Comparison of ENCODE assay signal across 9 cellular contexts in genomic region chr14:70655110-70655826, GRCh38. TPM values are rescaled to one million over a fixed set of nuclear protein-coding genes. Genes with fewer than 3 reads are reported as not detected.
DNase-seq lines count a peak whose midpoint lies in the region; ATAC-seq, FAIRE-seq and TF ChIP-seq lines count a peak whose summit lies in the region.
"Had no signal": no experiment of that assay in that cellular context is flagged by ENCODE, and none has a peak within 500 bp of the region (broad histone marks: within the 10 kb centered on the region; RNA-seq: fewer than 3 reads in every experiment).

No MANE protein-coding gene starts in this region.

- no peaks in the 10 kb centered on the region for H3K27me3 Mint-ChIP-seq in activated T-helper 2 cell treated with anti-CD3 and anti-CD28 coated beads, Interferon-gamma antibody, Interleukin-2, Interleukin-4, amounts not matched to agents 10 μg/mL and 5 μg/mL and 100 μg/mL, durations not matched to agents 14 hours and 24 hours and 36 hours (ENCODE audit: low read depth)

- no peak for TF ChIP-seq CTCF in neutrophil (IDR thresholded peaks at IDR 0.05)
- TF ChIP-seq CTCF in testis (IDR thresholded peaks at IDR 0.05) = no peak
- TF ChIP-seq CTCF in RWPE1 (conservative IDR thresholded peaks at IDR 0.05; ENCODE audit: low read depth) = no peak

- peak; percentile 96 for FAIRE-seq in GM12891 (lab: Jason Lieb, UNC)
- FAIRE-seq: islet of Langerhans had no signal

- intact Hi-C loops in activated T-helper 2 cell treated with anti-CD3 and anti-CD28 coated beads, Interferon-gamma antibody, Interleukin-2, Interleukin-4, amounts not matched to agents 10 μg/mL and 5 μg/mL and 100 μg/mL, durations not matched to agents 14 hours and 24 hours and 36 hours (cut with micrococcal nuclease) = loop anchor here (1.0 to 10.0 kb wide), 3 partner anchors 13 to 300 kb away; partner anchors contain the start of genes COX16 and MED6
- intact Hi-C loops in testis (cut with DNase I; ENCODE audit: low total_unique reads) = no loop called here

- peaks cover 46% of the 10 kb centered on the region for H3K36me3 Mint-ChIP-seq in activated T-helper 2 cell treated with anti-CD3 and anti-CD28 coated beads, Interferon-gamma antibody, Interleukin-2, Interleukin-4, amounts not matched to agents 10 μg/mL and 5 μg/mL and 100 μg/mL, durations not matched to agents 14 hours and 24 hours and 36 hours (ENCODE audit: low read depth)

- no peaks in the 10 kb centered on the region for H3K9me3 Mint-ChIP-seq in activated T-helper 2 cell treated with anti-CD3 and anti-CD28 coated beads, Interferon-gamma antibody, Interleukin-2, Interleukin-4, amounts not matched to agents 10 μg/mL and 5 μg/mL and 100 μg/mL, durations not matched to agents 14 hours and 24 hours and 36 hours

- peak overlapping the region; percentile 81 for H3K4me3 Mint-ChIP-seq in activated T-helper 2 cell treated with anti-CD3 and anti-CD28 coated beads, Interferon-gamma antibody, Interleukin-2, Interleukin-4, amounts not matched to agents 10 μg/mL and 5 μg/mL and 100 μg/mL, durations not matched to agents 14 hours and 24 hours and 36 hours (ENCODE audit: low read depth)

- H3K4me1 Mint-ChIP-seq in activated T-helper 2 cell treated with anti-CD3 and anti-CD28 coated beads, Interferon-gamma antibody, Interleukin-2, Interleukin-4, amounts not matched to agents 10 μg/mL and 5 μg/mL and 100 μg/mL, durations not matched to agents 14 hours and 24 hours and 36 hours (ENCODE audit: low read depth) = peaks cover 74% of the 10 kb centered on the region

- ATAC-seq in HG02571 (IDR thresholded peaks at IDR 0.05; ENCODE audit: unreplicated experiment) = peak; percentile 65

- H3K36me3 ChIP-seq in neutrophil = no peaks in the 10 kb centered on the region
- no peaks in the 10 kb centered on the region for H3K36me3 ChIP-seq in testis (ENCODE audit: low read depth, missing control alignments)

- H3K27ac ChIP-seq in neutrophil (peak overlapping the region; percentile 79), testis (no peak overlapping the region), RWPE1 (no peak overlapping the region)

- peak overlapping the region; percentile 99 for H3K27ac Mint-ChIP-seq in activated T-helper 2 cell treated with anti-CD3 and anti-CD28 coated beads, Interferon-gamma antibody, Interleukin-2, Interleukin-4, amounts not matched to agents 10 μg/mL and 5 μg/mL and 100 μg/mL, durations not matched to agents 14 hours and 24 hours and 36 hours

- 79 to 81% methylated on average over 19 of the region's 19 CpGs for WGBS in testis, 2 donors

- H3K4me1 ChIP-seq in neutrophil (ENCODE audit: control insufficient read depth in 1 of 2, insufficient read depth in 1 of 2, low read depth in 1 of 2, low read length in 1 of 2) = peaks cover 33 to 50% of the 10 kb centered on the region in 2 experiments
- no peaks in the 10 kb centered on the region for H3K4me1 ChIP-seq in testis

- H3K9me3 ChIP-seq in neutrophil (no peaks in the 10 kb centered on the region), testis (no peaks in the 10 kb centered on the region)

- CTCF ChIA-PET in RWPE1 (lab: Yijun Ruan, JAX) = no interaction called here

- POLR2A ChIA-PET in RWPE1 (lab: Yijun Ruan, JAX; ENCODE audit: low non-redundant PET) = interaction anchor here (0.7 kb wide), 1 partner anchor 41 kb away, joined by 6 read pairs; no protein-coding TSS in a partner anchor

- DNase-seq in GM12891 (ENCODE audit: insufficient read length, low spot score) (peak; percentile 39), NOMO-1 treated with DMSO at 0.1 percent for 48 hours (lab: John Stamatoyannopoulos, UW; ENCODE audit: unreplicated experiment) (peak; percentile 91), testis (no peak), RWPE1 (ENCODE audit: low spot score) (no peak), occipital lobe (lab: John Stamatoyannopoulos, UW) (no peak)
- DNase-seq in activated T-helper 2 cell treated with anti-CD3 and anti-CD28 coated beads, Interferon-gamma antibody, Interleukin-2, Interleukin-4, amounts not matched to agents 10 μg/mL and 5 μg/mL and 100 μg/mL, durations not matched to agents 14 hours and 24 hours and 36 hours (ENCODE audit: low spot score) = peak; percentile 77

- H3K4me3 ChIP-seq in neutrophil (ENCODE audit: low read depth in 1 of 2, low read length in 1 of 2) (peak overlapping the region; percentile 27 to 40), testis (no peak overlapping the region)

- TF ChIP-seq POLR2A in GM12891 (IDR thresholded peaks at IDR 0.05; ENCODE audit: low read depth, low read length) (peak; percentile 32; the same call in 1 of the 2 replicates), testis (IDR thresholded peaks at IDR 0.05) (no peak)

- H3K27me3 ChIP-seq in neutrophil (no peaks in the 10 kb centered on the region), testis (no peaks in the 10 kb centered on the region)

TF ChIP-seq in GM12891, 5 proteins besides CTCF, POLR2A, EP300 and RAD21:
- peak; percentile 46 for TF ChIP-seq POLR2AphosphoS5 (IDR thresholded peaks at IDR 0.05; ENCODE audit: low read depth, low read length)
- TF ChIP-seq PAX5 (IDR thresholded peaks at IDR 0.05; ENCODE audit: insufficient read depth, low read length, severe bottlenecking) = peak; percentile 81
- peak; percentile 63 for TF ChIP-seq SPI1 (IDR thresholded peaks at IDR 0.05; ENCODE audit: low read depth, low read length)
- peak; percentile 14; the same call in 1 of the 2 replicates for TF ChIP-seq POU2F2 (IDR thresholded peaks at IDR 0.05; ENCODE audit: low read depth, low read length)
- TF ChIP-seq TAF1 (IDR thresholded peaks at IDR 0.05; ENCODE audit: low read depth, low read length) = no peak

RNA-seq across cellular contexts. Expression of gene TTC9, which starts 13.6 kb away (rescaled TPM):
- 5.0 TPM for polyA plus RNA-seq in GM12891 (2012; ENCODE audit: low read depth, missing spikeins)
- total RNA-seq in activated T-helper 2 cell treated with anti-CD3 and anti-CD28 coated beads, Interferon-gamma antibody, Interleukin-2, Interleukin-4, amounts not matched to agents 10 μg/mL and 5 μg/mL and 100 μg/mL, durations not matched to agents 14 hours and 24 hours and 36 hours = 6.1 and 6.6 TPM in 2 replicates
- 1 to 10 TPM; 2.4 TPM for total RNA-seq in testis
- 1.5 TPM for polyA plus RNA-seq in testis (ENCODE audit: insufficient read depth, low read depth, low replicate concordance)
- total RNA-seq in occipital lobe = 22.9 TPM

RNA-seq across cellular contexts. Expression of gene MED6, which starts 54.8 kb away (rescaled TPM):
- polyA plus RNA-seq in GM12891 (2012; ENCODE audit: low read depth, missing spikeins) = 34.5 TPM
- total RNA-seq in activated T-helper 2 cell treated with anti-CD3 and anti-CD28 coated beads, Interferon-gamma antibody, Interleukin-2, Interleukin-4, amounts not matched to agents 10 μg/mL and 5 μg/mL and 100 μg/mL, durations not matched to agents 14 hours and 24 hours and 36 hours = 52.2 and 58.2 TPM in 2 replicates
- total RNA-seq in testis (10 to 100 TPM; 60.6 to 63.0 TPM), occipital lobe (61.3 TPM)
- 24.8 TPM for polyA plus RNA-seq in testis (ENCODE audit: insufficient read depth, low read depth, low replicate concordance)

Comparison
In these comparisons a context has a peak if more than half of its experiments do, and no peak if none do; other contexts are left out.
1. DNase-seq: peak in GM12891 (single experiment), NOMO-1 treated with DMSO at 0.1 percent for 48 hours (single experiment) and activated T-helper 2 cell treated with anti-CD3 and anti-CD28 coated beads, Interferon-gamma antibody, Interleukin-2, Interleukin-4, amounts not matched to agents 10 μg/mL and 5 μg/mL and 100 μg/mL, durations not matched to agents 14 hours and 24 hours and 36 hours (single experiment); none in testis (single experiment), RWPE1 (single experiment) and occipital lobe (single experiment).
2. H3K4me3 ChIP-seq: peak in neutrophil (2 of 2); none in testis (0 of 2).